Comparison of ENCODE assay signal across 1 cellular context in the genomic region with DNA sequence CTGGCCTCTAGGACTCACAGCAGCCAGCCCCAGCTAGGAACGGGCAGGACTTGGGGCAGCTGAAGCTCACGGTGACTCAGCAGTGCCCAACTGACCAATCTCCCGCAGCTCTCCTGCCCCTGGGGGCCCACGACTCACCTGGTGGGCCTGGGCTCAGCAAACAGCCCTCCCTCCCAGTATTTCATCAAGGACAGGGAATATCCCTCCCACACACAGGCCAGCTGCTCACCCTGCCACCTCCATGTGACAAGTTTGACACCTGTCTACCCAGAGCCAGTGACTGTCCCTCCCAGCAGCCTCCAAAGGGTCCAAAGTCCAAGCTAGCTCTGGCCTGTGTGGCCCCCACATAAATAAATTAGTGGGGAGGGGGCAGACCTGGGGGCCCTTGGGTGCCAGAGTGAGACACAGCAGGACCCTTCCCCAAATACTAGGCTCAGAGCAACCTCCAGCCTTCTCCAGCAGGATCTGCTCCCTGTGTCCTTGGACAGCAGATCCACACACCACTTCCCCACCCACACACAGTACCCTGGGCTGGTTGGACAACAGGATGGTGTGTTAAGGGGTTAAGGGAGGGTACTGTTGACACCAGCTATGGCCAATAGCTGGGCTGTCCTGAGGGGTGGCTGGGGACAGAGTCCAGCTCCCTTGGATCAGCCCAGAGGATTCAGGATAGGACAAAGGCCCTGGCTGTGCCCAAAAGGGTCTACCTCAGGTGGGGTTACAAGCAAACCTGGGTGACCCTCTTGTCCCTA.
TF ChIP-seq lines count a peak whose summit lies in the region.

No MANE protein-coding gene starts in this region.

TF ChIP-seq in HepG2, 621 proteins besides CTCF, POLR2A, EP300 and RAD21 (continued from another document and continues in another):
- no peak for TF ChIP-seq PTBP1 (IDR thresholded peaks at IDR 0.05; ENCODE audit: low read depth, low read length, poor library complexity, severe bottlenecking)
- peak; percentile 59 for TF ChIP-seq KDM4B (CRISPR knock-in tag; IDR thresholded peaks at IDR 0.05)
- TF ChIP-seq NCOA1 (CRISPR knock-in tag; IDR thresholded peaks at IDR 0.05) = peak; percentile 94
- TF ChIP-seq, protein P1, sequence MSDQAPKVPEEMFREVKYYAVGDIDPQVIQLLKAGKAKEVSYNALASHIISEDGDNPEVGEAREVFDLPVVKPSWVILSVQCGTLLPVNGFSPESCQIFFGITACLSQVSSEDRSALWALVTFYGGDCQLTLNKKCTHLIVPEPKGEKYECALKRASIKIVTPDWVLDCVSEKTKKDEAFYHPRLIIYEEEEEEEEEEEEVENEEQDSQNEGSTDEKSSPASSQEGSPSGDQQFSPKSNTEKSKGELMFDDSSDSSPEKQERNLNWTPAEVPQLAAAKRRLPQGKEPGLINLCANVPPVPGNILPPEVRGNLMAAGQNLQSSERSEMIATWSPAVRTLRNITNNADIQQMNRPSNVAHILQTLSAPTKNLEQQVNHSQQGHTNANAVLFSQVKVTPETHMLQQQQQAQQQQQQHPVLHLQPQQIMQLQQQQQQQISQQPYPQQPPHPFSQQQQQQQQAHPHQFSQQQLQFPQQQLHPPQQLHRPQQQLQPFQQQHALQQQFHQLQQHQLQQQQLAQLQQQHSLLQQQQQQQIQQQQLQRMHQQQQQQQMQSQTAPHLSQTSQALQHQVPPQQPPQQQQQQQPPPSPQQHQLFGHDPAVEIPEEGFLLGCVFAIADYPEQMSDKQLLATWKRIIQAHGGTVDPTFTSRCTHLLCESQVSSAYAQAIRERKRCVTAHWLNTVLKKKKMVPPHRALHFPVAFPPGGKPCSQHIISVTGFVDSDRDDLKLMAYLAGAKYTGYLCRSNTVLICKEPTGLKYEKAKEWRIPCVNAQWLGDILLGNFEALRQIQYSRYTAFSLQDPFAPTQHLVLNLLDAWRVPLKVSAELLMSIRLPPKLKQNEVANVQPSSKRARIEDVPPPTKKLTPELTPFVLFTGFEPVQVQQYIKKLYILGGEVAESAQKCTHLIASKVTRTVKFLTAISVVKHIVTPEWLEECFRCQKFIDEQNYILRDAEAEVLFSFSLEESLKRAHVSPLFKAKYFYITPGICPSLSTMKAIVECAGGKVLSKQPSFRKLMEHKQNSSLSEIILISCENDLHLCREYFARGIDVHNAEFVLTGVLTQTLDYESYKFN (CRISPR knock-in tag; conservative IDR thresholded peaks at IDR 0.05) = peak; percentile 97
- no peak for TF ChIP-seq FIP1L1 (IDR thresholded peaks at IDR 0.05; ENCODE audit: borderline replicate concordance, insufficient read depth, low read depth, low read length)
- peak; percentile 49; the same call in 1 of the 2 replicates for TF ChIP-seq ZFP90 (CRISPR knock-in tag; IDR thresholded peaks at IDR 0.05; ENCODE audit: borderline replicate concordance)
- TF ChIP-seq, protein P2, sequence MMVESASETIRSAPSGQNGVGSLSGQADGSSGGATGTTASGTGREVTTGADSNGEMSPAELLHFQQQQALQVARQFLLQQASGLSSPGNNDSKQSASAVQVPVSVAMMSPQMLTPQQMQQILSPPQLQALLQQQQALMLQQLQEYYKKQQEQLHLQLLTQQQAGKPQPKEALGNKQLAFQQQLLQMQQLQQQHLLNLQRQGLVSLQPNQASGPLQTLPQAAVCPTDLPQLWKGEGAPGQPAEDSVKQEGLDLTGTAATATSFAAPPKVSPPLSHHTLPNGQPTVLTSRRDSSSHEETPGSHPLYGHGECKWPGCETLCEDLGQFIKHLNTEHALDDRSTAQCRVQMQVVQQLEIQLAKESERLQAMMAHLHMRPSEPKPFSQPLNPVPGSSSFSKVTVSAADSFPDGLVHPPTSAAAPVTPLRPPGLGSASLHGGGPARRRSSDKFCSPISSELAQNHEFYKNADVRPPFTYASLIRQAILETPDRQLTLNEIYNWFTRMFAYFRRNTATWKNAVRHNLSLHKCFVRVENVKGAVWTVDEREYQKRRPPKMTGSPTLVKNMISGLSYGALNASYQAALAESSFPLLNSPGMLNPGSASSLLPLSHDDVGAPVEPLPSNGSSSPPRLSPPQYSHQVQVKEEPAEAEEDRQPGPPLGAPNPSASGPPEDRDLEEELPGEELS (CRISPR knock-in tag; IDR thresholded peaks at IDR 0.05) = peak; percentile 87
- TF ChIP-seq, protein P3, sequence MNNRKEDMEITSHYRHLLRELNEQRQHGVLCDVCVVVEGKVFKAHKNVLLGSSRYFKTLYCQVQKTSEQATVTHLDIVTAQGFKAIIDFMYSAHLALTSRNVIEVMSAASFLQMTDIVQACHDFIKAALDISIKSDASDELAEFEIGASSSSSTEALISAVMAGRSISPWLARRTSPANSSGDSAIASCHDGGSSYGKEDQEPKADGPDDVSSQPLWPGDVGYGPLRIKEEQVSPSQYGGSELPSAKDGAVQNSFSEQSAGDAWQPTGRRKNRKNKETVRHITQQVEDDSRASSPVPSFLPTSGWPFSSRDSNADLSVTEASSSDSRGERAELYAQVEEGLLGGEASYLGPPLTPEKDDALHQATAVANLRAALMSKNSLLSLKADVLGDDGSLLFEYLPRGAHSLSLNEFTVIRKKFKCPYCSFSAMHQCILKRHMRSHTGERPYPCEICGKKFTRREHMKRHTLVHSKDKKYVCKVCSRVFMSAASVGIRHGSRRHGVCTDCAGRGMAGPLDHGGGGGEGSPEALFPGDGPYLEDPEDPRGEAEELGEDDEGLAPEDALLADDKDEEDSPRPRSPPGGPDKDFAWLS (CRISPR knock-in tag; IDR thresholded peaks at IDR 0.05; ENCODE audit: borderline replicate concordance) = 0 out of 2 replicates have a peak, but pooled peaks have one; percentile 73
- peak; percentile 48; the same call in 1 of the 2 replicates for TF ChIP-seq ZNF263 (CRISPR knock-in tag; IDR thresholded peaks at IDR 0.05)
- TF ChIP-seq PBX2 (CRISPR knock-in tag; IDR thresholded peaks at IDR 0.05) = no peak; the same call in 1 of the 2 replicates
- TF ChIP-seq, protein P4, sequence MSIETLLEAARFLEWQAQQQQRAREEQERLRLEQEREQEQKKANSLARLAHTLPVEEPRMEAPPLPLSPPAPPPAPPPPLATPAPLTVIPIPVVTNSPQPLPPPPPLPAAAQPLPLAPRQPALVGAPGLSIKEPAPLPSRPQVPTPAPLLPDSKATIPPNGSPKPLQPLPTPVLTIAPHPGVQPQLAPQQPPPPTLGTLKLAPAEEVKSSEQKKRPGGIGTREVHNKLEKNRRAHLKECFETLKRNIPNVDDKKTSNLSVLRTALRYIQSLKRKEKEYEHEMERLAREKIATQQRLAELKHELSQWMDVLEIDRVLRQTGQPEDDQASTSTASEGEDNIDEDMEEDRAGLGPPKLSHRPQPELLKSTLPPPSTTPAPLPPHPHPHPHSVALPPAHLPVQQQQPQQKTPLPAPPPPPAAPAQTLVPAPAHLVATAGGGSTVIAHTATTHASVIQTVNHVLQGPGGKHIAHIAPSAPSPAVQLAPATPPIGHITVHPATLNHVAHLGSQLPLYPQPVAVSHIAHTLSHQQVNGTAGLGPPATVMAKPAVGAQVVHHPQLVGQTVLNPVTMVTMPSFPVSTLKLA (IDR thresholded peaks at IDR 0.05) = peak; percentile 36; the same call in 1 of the 2 replicates
- peak; percentile 23; the same call in 1 of the 2 replicates for TF ChIP-seq MAFF (IDR thresholded peaks at IDR 0.05; ENCODE audit: low read depth, low read length)
- no peak for TF ChIP-seq ZNF549 (CRISPR knock-in tag; IDR thresholded peaks at IDR 0.05)
- peak; percentile 82; the same call in 1 of the 2 replicates for TF ChIP-seq ZC3H13 (CRISPR knock-in tag; IDR thresholded peaks at IDR 0.05)
- peak; percentile 91 for TF ChIP-seq HNF4A (CRISPR knock-in tag; IDR thresholded peaks at IDR 0.05)
- TF ChIP-seq MXD4 (CRISPR knock-in tag; IDR thresholded peaks at IDR 0.05) = peak; percentile 88; the same call in 1 of the 2 replicates
- peak; percentile 70 for TF ChIP-seq U2AF1 (optimal IDR thresholded peaks at IDR 0.05; ENCODE audit: low read depth, low read length)
- TF ChIP-seq HNF4G (IDR thresholded peaks at IDR 0.05; ENCODE audit: borderline replicate concordance, low read depth, low read length) = peak; percentile 46
- TF ChIP-seq HNF4G (CRISPR knock-in tag; IDR thresholded peaks at IDR 0.05; ENCODE audit: borderline replicate concordance, low read depth) = peak; percentile 77; the same call in 1 of the 2 replicates
- peak; percentile 19; the same call in 1 of the 2 replicates for TF ChIP-seq ZBTB26 (CRISPR knock-in tag; IDR thresholded peaks at IDR 0.05; ENCODE audit: borderline replicate concordance)
- peak; percentile 92; the same call in 1 of the 2 replicates for TF ChIP-seq ZNF350 (CRISPR knock-in tag; IDR thresholded peaks at IDR 0.05; ENCODE audit: borderline replicate concordance, low read depth)
- peak; percentile 58 for TF ChIP-seq SPEN (CRISPR knock-in tag; IDR thresholded peaks at IDR 0.05; ENCODE audit: low read depth)
- no peak for TF ChIP-seq NBN (conservative IDR thresholded peaks at IDR 0.05)
- TF ChIP-seq NFIC (IDR thresholded peaks at IDR 0.05; ENCODE audit: low read length) = no peak
- TF ChIP-seq KIAA2018 (CRISPR knock-in tag; IDR thresholded peaks at IDR 0.05; ENCODE audit: borderline replicate concordance) = peak; percentile 71; the same call in 1 of the 2 replicates
- TF ChIP-seq STAT5B (CRISPR knock-in tag; IDR thresholded peaks at IDR 0.05) = no peak
- no peak for TF ChIP-seq LCORL (IDR thresholded peaks at IDR 0.05)
- peak; percentile 98 for TF ChIP-seq LCORL (CRISPR knock-in tag; IDR thresholded peaks at IDR 0.05)
- TF ChIP-seq TRIM24 (CRISPR knock-in tag; IDR thresholded peaks at IDR 0.05) = no peak
- no peak for TF ChIP-seq MYNN (CRISPR knock-in tag; IDR thresholded peaks at IDR 0.05; ENCODE audit: low read depth)
